14 cellular contexts compared by ENCODE assay signal in genomic region chr14:68585690-68586089, GRCh38.
DNase-seq lines count a peak whose midpoint lies in the region; ATAC-seq and TF ChIP-seq lines count a peak whose summit lies in the region.
"Had no signal": no experiment of that assay in that cellular context is flagged by ENCODE, and none has a peak within 500 bp of the region (broad histone marks: within the 10 kb centered on the region; RNA-seq: fewer than 3 reads in every experiment).

No MANE protein-coding gene starts in this region.

- no peak overlapping the region for H2BK5ac ChIP-seq in H9 (ENCODE audit: insufficient read length, low read length)

- TF ChIP-seq CTCF in H9 (conservative IDR thresholded peaks at IDR 0.05) (no peak), brain microvascular endothelial cell (IDR thresholded peaks at IDR 0.05; ENCODE audit: low read depth, low read length, missing control alignments) (no peak)

- no peak overlapping the region for H2AK5ac ChIP-seq in H9 (ENCODE audit: insufficient read length, low read length)

- H3K27ac ChIP-seq in H9 (ENCODE audit: insufficient read length, low read depth, low read length) (no peak overlapping the region), brain microvascular endothelial cell (no peak overlapping the region), stomach smooth muscle (ENCODE audit: low read length) (peak overlapping the region; percentile 82)

- H2BK12ac ChIP-seq in H9 (ENCODE audit: insufficient read length, low read depth, low read length) = no peak overlapping the region

- H3K27ac Mint-ChIP-seq in H9 = peak overlapping the region; percentile 61 to 95 (median 90); a peak in 5 of 7 replicates
- no peak overlapping the region for H3K27ac Mint-ChIP-seq in stimulated activated memory B cell treated with anti-CD40 and anti-IgM and Interleukin-4, amounts not matched to agents 10 μg/mL and 1 μg/mL and 100 μg/mL, for 72 hours

- no peak overlapping the region for H2AFZ ChIP-seq in H9 (ENCODE audit: low read length)

- H3K27me3 ChIP-seq in H9 (ENCODE audit: insufficient read depth, low read length) = no peaks in the 10 kb centered on the region
- H3K27me3 ChIP-seq in brain microvascular endothelial cell (replicated peaks) = no peaks in the 10 kb centered on the region
- H3K27me3 ChIP-seq in stomach smooth muscle (ENCODE audit: control insufficient read depth in 1 of 2, insufficient read depth in 2 of 2, low read length in 2 of 2) = no peaks in the 10 kb centered on the region

- ATAC-seq in GM18868 (IDR thresholded peaks at IDR 0.05; ENCODE audit: unreplicated experiment) (no peak), GM18858 (IDR thresholded peaks at IDR 0.05; ENCODE audit: unreplicated experiment) (no peak)
- no peak for ATAC-seq in stimulated activated memory B cell treated with anti-CD40 and anti-IgM and Interleukin-4, amounts not matched to agents 10 μg/mL and 1 μg/mL and 100 μg/mL, for 72 hours
- ATAC-seq: PC-3 had no signal

- H3T11ph ChIP-seq in H9 (ENCODE audit: low read length) = no peak overlapping the region

- H4K8ac ChIP-seq in H9 (replicated peaks; ENCODE audit: insufficient read length, low read depth, low read length) = no peak overlapping the region

- no peak overlapping the region for H2BK20ac ChIP-seq in H9 (ENCODE audit: low read depth, low read length, poor library complexity, severe bottlenecking)

- no peaks in the 10 kb centered on the region for H4K20me1 ChIP-seq in H9 (ENCODE audit: control insufficient read depth, insufficient read depth, insufficient read length)

- no peak overlapping the region for H3K9ac ChIP-seq in H9 (ENCODE audit: extremely low read depth, insufficient read length, low read length)
- H3K9ac ChIP-seq in stomach smooth muscle (ENCODE audit: low read length in 2 of 2) = peak overlapping the region in 1 of 2 donors; percentile 29

- no peaks in the 10 kb centered on the region for H3K79me1 ChIP-seq in H9 (ENCODE audit: insufficient read depth, low read depth, low read length, poor library complexity, severe bottlenecking)

- no peak overlapping the region for H4K5ac ChIP-seq in H9 (ENCODE audit: insufficient read length, low read depth, low read length)

- H3K4me1 ChIP-seq in H9 (ENCODE audit: insufficient read depth, low read length) (peaks cover 25% of the 10 kb centered on the region; the same call in 1 of the 2 replicates), stomach smooth muscle (ENCODE audit: control insufficient read depth, insufficient read depth, low read length) (peaks cover 52% of the 10 kb centered on the region)

- no peaks in the 10 kb centered on the region; the same call in 1 of the 2 replicates for H3K79me2 ChIP-seq in H9 (ENCODE audit: insufficient read depth, low read length)

- no CpG with 5 or more reads among the region's 16 CpGs for WGBS in H9 (ENCODE audit: extremely low coverage, insufficient read length, low lambda C conversion rate)

- no peak overlapping the region for H3K18ac ChIP-seq in H9 (ENCODE audit: insufficient read length, low read depth, low read length)

- H3K23ac ChIP-seq in H9 (ENCODE audit: insufficient read length, low read depth, low read length) = no peak overlapping the region

- H3K9me3 ChIP-seq in H9 (ENCODE audit: control insufficient read depth, low read depth, low read length) (no peaks in the 10 kb centered on the region), stomach smooth muscle (ENCODE audit: control insufficient read depth in 2 of 2, low read length in 2 of 2) (no peaks in the 10 kb centered on the region)

- H3K36me3 ChIP-seq in brain microvascular endothelial cell (replicated peaks) (no peaks in the 10 kb centered on the region), stomach smooth muscle (ENCODE audit: control insufficient read depth in 2 of 2, insufficient read depth in 2 of 2, low read length in 2 of 2) (no peaks in the 10 kb centered on the region)

- H3K27me3 Mint-ChIP-seq in H9 (ENCODE audit: low read depth) = no peaks in the 10 kb centered on the region; the same call in 1 of the 2 replicates
- H3K27me3 Mint-ChIP-seq in stimulated activated memory B cell treated with anti-CD40 and anti-IgM and Interleukin-4, amounts not matched to agents 10 μg/mL and 1 μg/mL and 100 μg/mL, for 72 hours = no peaks in the 10 kb centered on the region

- no peak overlapping the region for H2BK120ac ChIP-seq in H9 (ENCODE audit: low read depth, low read length, poor library complexity, severe bottlenecking)

- H4K91ac ChIP-seq in H9 (ENCODE audit: insufficient read length, low read depth, low read length) = no peak overlapping the region

- DNase-seq in H9 = no peak
- peak; percentile 23 for DNase-seq in brain microvascular endothelial cell
- peak; percentile 65 for DNase-seq in left kidney (ENCODE audit: low read depth, low spot score)
- DNase-seq in NCI-H345 treated with DMSO at 0.1 percent for 48 hours (lab: John Stamatoyannopoulos, UW; ENCODE audit: unreplicated experiment) = no peak
- DNase-seq: activated CD8-positive, alpha-beta memory T cell treated with anti-CD3 and anti-CD28 coated beads for 24 hours; activated naive CD4-positive, alpha-beta T cell treated with anti-CD3 and anti-CD28 coated beads, Interleukin-2, amount 50 U/mL, for 16 hours; Kasumi-1; NCI-H2171; PC-3; T1000 had no signal

- H3K14ac ChIP-seq in H9 (ENCODE audit: insufficient read depth, low read length) = no peak overlapping the region

- in situ Hi-C loops in brain microvascular endothelial cell (cut with HindIII; ENCODE audit: low pct_ligation_motif_present, low sequenced_read_pairs) = no loop called here

- no peak overlapping the region for H3K56ac ChIP-seq in H9 (ENCODE audit: insufficient read length, low read depth, low read length)

- H3K4me3 ChIP-seq in brain microvascular endothelial cell (ENCODE audit: low read depth, low read length) = no peak overlapping the region
- peak overlapping the region in 1 of 2 donors; percentile 39 for H3K4me3 ChIP-seq in stomach smooth muscle (ENCODE audit: low read length in 2 of 2)

- no peak overlapping the region for H3K4me2 ChIP-seq in H9 (ENCODE audit: insufficient read depth, insufficient read length, low read length)

- H3K4ac ChIP-seq in H9 (ENCODE audit: low read depth, low read length) = no peak overlapping the region

- peaks cover 0 to 2% (median 2%) of the 10 kb centered on the region in 3 experiments; a peak in 5 of 7 replicates for H3K36me3 Mint-ChIP-seq in H9 (ENCODE audit: insufficient read depth in 1 of 3, low read depth in 3 of 3)
- H3K36me3 Mint-ChIP-seq in stimulated activated memory B cell treated with anti-CD40 and anti-IgM and Interleukin-4, amounts not matched to agents 10 μg/mL and 1 μg/mL and 100 μg/mL, for 72 hours = no peaks in the 10 kb centered on the region

- no peaks in the 10 kb centered on the region for H3K23me2 ChIP-seq in H9 (ENCODE audit: insufficient read length, low read depth, low read length, poor library complexity, severe bottlenecking)

- peaks cover 3 to 8% of the 10 kb centered on the region in 2 experiments; a peak in 4 of 5 replicates for H3K9me3 Mint-ChIP-seq in H9
- peaks cover 2% of the 10 kb centered on the region for H3K9me3 Mint-ChIP-seq in stimulated activated memory B cell treated with anti-CD40 and anti-IgM and Interleukin-4, amounts not matched to agents 10 μg/mL and 1 μg/mL and 100 μg/mL, for 72 hours

- peak overlapping the region in 1 of 2 experiments; percentile 31; a peak in 1 of 5 replicates for H3K4me3 Mint-ChIP-seq in H9
- no peak overlapping the region for H3K4me3 Mint-ChIP-seq in stimulated activated memory B cell treated with anti-CD40 and anti-IgM and Interleukin-4, amounts not matched to agents 10 μg/mL and 1 μg/mL and 100 μg/mL, for 72 hours

- H3K4me1 Mint-ChIP-seq in H9 = peaks cover 57 to 58% of the 10 kb centered on the region in 2 experiments
- peaks cover 8% of the 10 kb centered on the region for H3K4me1 Mint-ChIP-seq in stimulated activated memory B cell treated with anti-CD40 and anti-IgM and Interleukin-4, amounts not matched to agents 10 μg/mL and 1 μg/mL and 100 μg/mL, for 72 hours

- no peak overlapping the region for H2BK15ac ChIP-seq in H9 (ENCODE audit: low read depth, low read length)

Comparison
In these comparisons a context has a peak if more than half of its experiments do, and no peak if none do; other contexts are left out.
1. DNase-seq: peak in brain microvascular endothelial cell (single experiment) and left kidney (single experiment); none in H9 (single experiment) and NCI-H345 treated with DMSO at 0.1 percent for 48 hours (single experiment).